8 cellular contexts compared by ENCODE assay signal in the genomic region with DNA sequence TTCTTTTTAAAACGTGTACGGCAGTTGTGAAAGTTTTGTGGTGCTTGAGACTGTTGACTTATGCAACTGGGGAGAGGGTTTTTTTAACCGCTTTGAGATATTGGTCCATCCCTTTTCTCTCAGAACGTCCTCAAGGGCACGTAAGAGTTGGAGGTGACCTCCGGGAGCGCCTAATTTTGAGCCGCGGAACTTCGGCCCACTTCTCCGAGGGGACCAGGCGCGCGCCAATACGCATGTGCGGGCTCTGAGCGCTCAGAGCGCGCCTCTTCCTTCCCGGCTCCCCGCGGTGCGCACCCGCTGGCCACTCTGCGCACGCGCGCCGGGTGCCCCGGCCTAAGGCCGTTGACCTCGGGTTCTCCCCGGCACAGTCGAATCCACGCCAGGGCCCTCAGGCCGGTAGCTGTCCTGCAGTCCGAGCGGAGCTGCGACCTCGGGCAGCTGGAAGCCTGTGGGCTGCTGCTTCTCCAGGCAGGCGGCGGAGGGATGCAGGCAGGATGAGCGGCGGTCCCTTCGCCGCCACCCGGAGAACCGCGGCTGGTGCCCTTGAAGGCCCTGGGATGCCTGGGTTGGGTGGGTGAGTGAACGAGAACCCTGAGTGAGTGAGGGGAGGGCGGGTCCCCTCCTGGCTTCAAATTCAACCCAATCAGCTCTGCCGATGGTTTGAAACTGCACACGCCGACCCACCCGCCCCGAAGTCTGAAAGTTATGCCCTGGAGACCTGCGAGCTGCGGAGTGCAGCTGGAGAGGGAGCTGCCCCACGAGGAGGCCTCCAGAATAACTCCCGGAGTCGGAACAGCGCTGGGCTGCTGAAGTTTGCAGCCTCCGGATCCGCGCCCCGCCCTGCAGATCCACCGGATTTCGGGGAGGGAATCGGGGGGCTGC. TPM values are rescaled to one million over a fixed set of nuclear protein-coding genes. Genes with fewer than 3 reads are reported as not detected.
DNase-seq lines count a peak whose midpoint lies in the region; ATAC-seq, FAIRE-seq and TF ChIP-seq lines count a peak whose summit lies in the region.

No MANE protein-coding gene starts in this region.

- in situ Hi-C loops in astrocyte of the cerebellum (cut with HindIII; ENCODE audit: low sequenced_read_pairs), result no loop called here

- H3K4me3 Mint-ChIP-seq in naive thymus-derived CD8-positive, alpha-beta T cell, result peak overlapping the region in 6 of 10 donors; percentile 5 to 50 (median 24)

- H3K4me1 Mint-ChIP-seq in naive thymus-derived CD8-positive, alpha-beta T cell, result peaks cover 3 to 18% (median 14%) of the 10 kb centered on the region in 4 donors

- no peak for TF ChIP-seq CTCF in astrocyte of the cerebellum (IDR thresholded peaks at IDR 0.05; ENCODE audit: low read depth, low read length, missing control alignments)

- POLR2A ChIA-PET in naive thymus-derived CD8-positive, alpha-beta T cell (lab: Charles Lee), result no interaction called here

- peaks cover 7 to 42% (median 17%) of the 10 kb centered on the region in 3 donors for H3K36me3 Mint-ChIP-seq in naive thymus-derived CD8-positive, alpha-beta T cell

- H3K27me3 Mint-ChIP-seq in naive thymus-derived CD8-positive, alpha-beta T cell, result peaks cover 58 to 90% (median 79%) of the 10 kb centered on the region in 5 donors

- FAIRE-seq in GM12892 (lab: Jason Lieb, UNC), result no peak

- peaks cover 0 to 64% (median 18%) of the 10 kb centered on the region in 9 donors for H3K9me3 Mint-ChIP-seq in naive thymus-derived CD8-positive, alpha-beta T cell

- TF ChIP-seq POLR2A in GM12892 (IDR thresholded peaks at IDR 0.05; ENCODE audit: low read depth, low read length), result no peak

- peak overlapping the region in 2 of 10 donors; percentile 51 to 78 for H3K27ac Mint-ChIP-seq in naive thymus-derived CD8-positive, alpha-beta T cell

- peak; percentile 42 for DNase-seq in GM12892 (ENCODE audit: insufficient read length)
- DNase-seq in astrocyte of the cerebellum (ENCODE audit: low read depth), result no peak
- peak in 2 of 10 donors; percentile 9 to 53 for DNase-seq in naive thymus-derived CD8-positive, alpha-beta T cell
- no peak for DNase-seq in CD1c-positive myeloid dendritic cell (ENCODE audit: extremely low spot score)
- DNase-seq in hepatic stellate cell (ENCODE audit: low spot score), result no peak
- DNase-seq in inferior parietal cortex (ENCODE audit: extremely low spot score), result no peak

- ATAC-seq in HG02870 (IDR thresholded peaks at IDR 0.05; ENCODE audit: unreplicated experiment) (peak; percentile 47), HG03108 (IDR thresholded peaks at IDR 0.05; ENCODE audit: unreplicated experiment) (no peak)
- ATAC-seq in naive thymus-derived CD8-positive, alpha-beta T cell, result no peak

- H3K4me3 ChIP-seq in astrocyte of the cerebellum (ENCODE audit: low read depth, low read length), result peak overlapping the region; percentile 14

RNA-seq across cellular contexts. Expression of a gene that starts 7.3 kb away (rescaled TPM):
- 0.30 TPM for polyA plus RNA-seq in GM12892 (2012; ENCODE audit: missing spikeins)
- not detected for total RNA-seq in naive thymus-derived CD8-positive, alpha-beta T cell
- not detected for polyA plus RNA-seq in naive thymus-derived CD8-positive, alpha-beta T cell
